9 cellular contexts compared by ENCODE assay signal in the genomic region with DNA sequence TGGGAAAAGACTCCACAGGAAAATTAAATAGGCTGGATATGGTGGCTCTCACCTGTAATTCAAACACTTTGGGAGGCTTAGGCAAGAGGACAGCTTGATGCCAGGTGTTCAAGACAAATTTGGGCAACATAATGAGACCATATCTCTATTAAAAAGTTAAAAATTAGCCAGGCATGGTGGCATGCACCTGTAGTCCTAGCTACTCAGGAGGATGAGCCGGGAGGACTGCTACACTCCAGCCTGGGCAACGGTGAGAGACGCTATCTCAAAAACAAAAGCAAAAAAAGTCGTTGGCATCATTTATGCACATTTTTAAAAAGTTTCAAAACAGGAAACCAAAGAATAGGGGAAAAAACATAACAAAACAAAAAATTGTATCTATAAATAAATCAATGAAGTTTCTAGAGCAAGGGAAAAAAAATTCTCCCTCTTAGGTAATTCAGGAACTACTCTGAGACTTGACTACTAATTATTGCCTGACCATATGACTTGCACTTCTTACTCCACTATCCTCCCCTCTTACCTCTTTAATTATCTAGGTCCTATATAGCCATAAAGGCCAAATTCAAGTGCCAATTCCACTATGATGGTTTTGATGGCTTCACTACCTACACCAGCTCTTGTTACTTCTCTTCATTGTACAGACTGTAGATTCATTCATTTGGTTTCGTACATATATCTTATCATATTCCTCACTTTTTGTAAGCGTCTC. TPM values are rescaled to one million over a fixed set of nuclear protein-coding genes. Genes with fewer than 3 reads are reported as not detected.
DNase-seq lines count a peak whose midpoint lies in the region; ATAC-seq, FAIRE-seq and TF ChIP-seq lines count a peak whose summit lies in the region.
"Had no signal": no experiment of that assay in that cellular context is flagged by ENCODE, and none has a peak within 500 bp of the region (broad histone marks: within the 10 kb centered on the region; RNA-seq: fewer than 3 reads in every experiment).

No MANE protein-coding gene starts in this region.

- peak overlapping the region; percentile 88 for H3K27ac Mint-ChIP-seq in astrocyte (ENCODE audit: unreplicated experiment)

- no peak overlapping the region for H2AFZ ChIP-seq in astrocyte (ENCODE audit: low read depth, low read length)

- H3K4me3 ChIP-seq in AG10803 (ENCODE audit: low read length): peak overlapping the region; percentile 98
- peak overlapping the region; percentile 64 for H3K4me3 ChIP-seq in HL-60 (replicated peaks; ENCODE audit: insufficient read depth, low read length)
- peak overlapping the region; percentile 84 for H3K4me3 ChIP-seq in astrocyte (ENCODE audit: insufficient read depth, low read depth, low read length)
- peak overlapping the region; percentile 96 for H3K4me3 ChIP-seq in mesodermal cell (ENCODE audit: extremely low read depth, insufficient read depth, low read length, poor library complexity, severe bottlenecking)

- ATAC-seq in HG02642 (IDR thresholded peaks at IDR 0.05; ENCODE audit: poor library complexity, unreplicated experiment): no peak

- H3K4me1 ChIP-seq in astrocyte (ENCODE audit: insufficient read depth, low read length): no peaks in the 10 kb centered on the region
- H3K4me1 ChIP-seq in mesodermal cell (ENCODE audit: control insufficient read depth, insufficient read depth, low read length, poor library complexity, severe bottlenecking): peaks cover 10% of the 10 kb centered on the region

- 94 to 100% methylated on average over 2 to 3 of the region's 6 CpGs for WGBS in mesodermal cell (ENCODE audit: insufficient coverage in 2 of 2), 2 experiments

- DNase-seq in AG10803 (ENCODE audit: low read depth): no peak
- no peak for DNase-seq in HL-60 (ENCODE audit: low read depth in 1 of 2, low spot score in 1 of 2)
- DNase-seq in astrocyte (ENCODE audit: low read depth): no peak
- no peak for DNase-seq in stimulated activated CD4-positive, alpha-beta T cell treated with anti-CD3 and anti-CD28 coated beads, Interleukin-4, amount 100 ng/mL, for 4 hours
- no peak for DNase-seq in NCI-H2171 (lab: John Stamatoyannopoulos, UW)
- DNase-seq in KG1 (lab: John Stamatoyannopoulos, UW): no peak
- DNase-seq: effector CD8-positive, alpha-beta T cell had no signal

- H3K9ac ChIP-seq in astrocyte (ENCODE audit: low read length): peak overlapping the region; percentile 93

- peaks cover 60% of the 10 kb centered on the region for H3K79me2 ChIP-seq in astrocyte (ENCODE audit: insufficient read depth, low read length)

- peaks cover 13% of the 10 kb centered on the region for H3K4me1 Mint-ChIP-seq in astrocyte (ENCODE audit: low read depth, unreplicated experiment)

- H3K27ac ChIP-seq in HL-60 (replicated peaks): peak overlapping the region; percentile 84
- no peak overlapping the region for H3K27ac ChIP-seq in astrocyte (ENCODE audit: low read depth, low read length)
- no peak overlapping the region for H3K27ac ChIP-seq in mesodermal cell (ENCODE audit: low read depth, low read length, severe bottlenecking)

- no peaks in the 10 kb centered on the region for H3K36me3 Mint-ChIP-seq in astrocyte (ENCODE audit: low read depth, unreplicated experiment)

- H3K4me3 Mint-ChIP-seq in astrocyte (ENCODE audit: unreplicated experiment): peak overlapping the region; percentile 94

- no peaks in the 10 kb centered on the region for H3K27me3 Mint-ChIP-seq in astrocyte (ENCODE audit: low read depth, unreplicated experiment)

- TF ChIP-seq CTCF in AG10803 (conservative IDR thresholded peaks at IDR 0.05; ENCODE audit: low read length) (no peak), HL-60 (IDR thresholded peaks at IDR 0.05; ENCODE audit: insufficient read depth, low read length) (no peak), astrocyte (IDR thresholded peaks at IDR 0.05; ENCODE audit: insufficient read depth, low read depth, low read length) (no peak)

- H3K27me3 ChIP-seq in HL-60 (ENCODE audit: insufficient read depth, poor library complexity, severe bottlenecking) (no peaks in the 10 kb centered on the region), astrocyte (ENCODE audit: insufficient read depth, low read length) (no peaks in the 10 kb centered on the region)

- no peaks in the 10 kb centered on the region for H3K9me3 ChIP-seq in astrocyte (ENCODE audit: insufficient read depth, low read depth, low read length)
- peaks cover 3% of the 10 kb centered on the region for H3K9me3 ChIP-seq in mesodermal cell (ENCODE audit: control insufficient read depth, low read length)

- peaks cover 10% of the 10 kb centered on the region for H4K20me1 ChIP-seq in astrocyte (ENCODE audit: insufficient read depth, low read length)

- no peak for FAIRE-seq in astrocyte (lab: Jason Lieb, UNC)

- no peaks in the 10 kb centered on the region for H3K9me3 Mint-ChIP-seq in astrocyte (ENCODE audit: unreplicated experiment)

- H3K4me2 ChIP-seq in astrocyte (ENCODE audit: low read length): peak overlapping the region; percentile 93

- H3K36me3 ChIP-seq in astrocyte (ENCODE audit: insufficient read depth, low read length) (no peaks in the 10 kb centered on the region), mesodermal cell (ENCODE audit: control insufficient read depth, insufficient read depth, low read length) (peaks cover 41% of the 10 kb centered on the region)

RNA-seq across cellular contexts. Expression of gene METTL3, which starts 1.6 kb away (rescaled TPM):
- 40.0 and 44.0 TPM in 2 replicates for total RNA-seq in astrocyte
- polyA plus RNA-seq in mesodermal cell (2013, experiment 1 of 2): 57.8 TPM
- polyA plus RNA-seq in mesodermal cell (2013, experiment 2 of 2): 54.6 TPM

RNA-seq across cellular contexts. Expression of gene SALL2, which starts 16.6 kb away (rescaled TPM):
- 28.3 and 34.5 TPM in 2 replicates for total RNA-seq in astrocyte
- polyA plus RNA-seq in mesodermal cell (2013, experiment 1 of 2): 57.8 TPM
- 52.8 TPM for polyA plus RNA-seq in mesodermal cell (2013, experiment 2 of 2)

RNA-seq across cellular contexts. Expression of gene TOX4, which starts 32.6 kb away (rescaled TPM):
- total RNA-seq in astrocyte: 88.8 and 92.2 TPM in 2 replicates
- 53.8 TPM for polyA plus RNA-seq in mesodermal cell (2013, experiment 1 of 2)
- polyA plus RNA-seq in mesodermal cell (2013, experiment 2 of 2): 49.4 TPM

RNA-seq across cellular contexts. Expression of gene RAB2B, which starts 32.8 kb away (rescaled TPM):
- total RNA-seq in astrocyte: 48.5 and 49.9 TPM in 2 replicates
- 24.9 TPM for polyA plus RNA-seq in mesodermal cell (2013, experiment 1 of 2)
- 26.8 TPM for polyA plus RNA-seq in mesodermal cell (2013, experiment 2 of 2)

RNA-seq across cellular contexts. Expression of gene CHD8, which starts 53.7 kb away (rescaled TPM):
- 108 and 111 TPM in 2 replicates for total RNA-seq in astrocyte
- 58.8 TPM for polyA plus RNA-seq in mesodermal cell (2013, experiment 1 of 2)
- polyA plus RNA-seq in mesodermal cell (2013, experiment 2 of 2): 50.9 TPM
